2 cellular contexts compared by ENCODE assay signal in the genomic region with DNA sequence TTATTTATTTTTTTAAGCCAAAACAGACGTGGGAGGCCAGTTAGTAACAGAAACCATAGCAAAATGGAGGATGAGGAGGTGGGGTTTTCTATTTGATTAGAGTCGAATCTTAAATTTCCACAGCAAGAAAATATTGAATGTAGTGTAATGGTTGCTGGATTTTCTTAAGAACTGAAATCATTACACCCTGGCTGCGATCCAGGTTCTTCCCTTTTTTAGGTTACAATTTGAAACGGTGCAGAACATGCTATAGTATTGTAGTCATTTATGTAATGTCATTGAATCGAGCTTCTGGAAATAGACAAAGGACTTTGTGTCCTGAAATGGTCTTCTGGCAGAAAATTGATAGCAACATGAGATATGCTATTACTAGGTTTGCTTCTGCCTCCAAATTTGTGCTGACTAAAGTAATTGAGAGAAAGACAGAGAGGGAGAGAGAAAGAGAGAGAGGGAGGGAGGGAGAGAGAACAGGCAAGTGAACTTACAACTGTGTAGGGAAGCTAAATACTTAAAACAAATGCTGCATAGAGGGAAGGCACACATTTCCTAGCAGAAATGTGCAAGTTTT.
TF ChIP-seq lines count a peak whose summit lies in the region.

No MANE protein-coding gene starts in this region.

TF ChIP-seq in H1, 55 proteins besides CTCF, POLR2A, EP300 and RAD21:
- TF ChIP-seq POLR2AphosphoS5 (IDR thresholded peaks at IDR 0.05; ENCODE audit: low read depth, low read length) (no peak), KDM4A (IDR thresholded peaks at IDR 0.05; ENCODE audit: low read depth, low read length, severe bottlenecking) (no peak), CTBP2 (IDR thresholded peaks at IDR 0.05; ENCODE audit: borderline replicate concordance, insufficient read depth, insufficient read length, low read length) (no peak), CHD7 (IDR thresholded peaks at IDR 0.05; ENCODE audit: insufficient replicate concordance, low read length) (no peak)

TF ChIP-seq in WTC11, 78 proteins besides CTCF, POLR2A, EP300 and RAD21:
- TF ChIP-seq SMAD3 (CRISPR knock-in tag; IDR thresholded peaks at IDR 0.05; ENCODE audit: borderline replicate concordance) (no peak), KAT7 (CRISPR knock-in tag; IDR thresholded peaks at IDR 0.05; ENCODE audit: borderline replicate concordance) (no peak), IRF2 (CRISPR knock-in tag; IDR thresholded peaks at IDR 0.05; ENCODE audit: borderline replicate concordance, low read depth) (no peak), NR2C2 (CRISPR knock-in tag; IDR thresholded peaks at IDR 0.05) (no peak), TEAD1 (CRISPR knock-in tag; IDR thresholded peaks at IDR 0.05) (no peak), GRHL2 (CRISPR knock-in tag; IDR thresholded peaks at IDR 0.05; ENCODE audit: insufficient replicate concordance, severe bottlenecking) (no peak), OVOL2 (CRISPR knock-in tag; IDR thresholded peaks at IDR 0.05; ENCODE audit: borderline replicate concordance) (no peak), EMX1 (CRISPR knock-in tag; IDR thresholded peaks at IDR 0.05) (no peak)
